Comparison of ENCODE assay signal across 29 cellular contexts in genomic region chr4:60155088-60155487, GRCh38.
"Had no signal": no experiment of that assay in that cellular context is flagged by ENCODE, and none has a peak within 500 bp of the region (broad histone marks: within the 10 kb centered on the region; RNA-seq: fewer than 3 reads in every experiment).

No MANE protein-coding gene starts in this region.

- H3K27ac ChIP-seq: stomach, suprapubic skin, testis, thoracic aorta, thyroid gland, tibial artery, tibial nerve, transverse colon, upper lobe of left lung, upper lobe of right lung, uterus, vagina had no signal

- H3K36me3 Mint-ChIP-seq: stimulated activated effector memory CD8-positive, alpha-beta T cell treated with anti-CD3 and anti-CD28 coated beads, Interleukin-12 subunit alpha, Interleukin-12 subunit beta, amount 100 ng/mL, for 72 hours; stimulated activated memory B cell treated with anti-CD40 and anti-IgM and Interleukin-4, amounts not matched to agents 10 μg/mL and 1 μg/mL and 100 μg/mL, for 72 hours; stimulated activated naive B cell treated with anti-CD40 and anti-IgM and Interleukin-4, amounts not matched to agents 10 μg/mL and 1 μg/mL and 100 μg/mL, for 72 hours had no signal

- H3K9me3 ChIP-seq: testis, thoracic aorta, thyroid gland, tibial nerve, transverse colon, uterus, vagina had no signal

- H3K4me1 ChIP-seq: stomach, suprapubic skin, testis, thyroid gland, tibial artery, tibial nerve, transverse colon, upper lobe of left lung, upper lobe of right lung, uterus, vagina had no signal

- DNase-seq: stimulated activated CD4-positive, alpha-beta T cell treated with anti-CD3 and anti-CD28 coated beads, Interleukin-2, amount 100 ng/mL, for 48 hours; stimulated activated CD4-positive, alpha-beta T cell treated with anti-CD3 and anti-CD28 coated beads, Interleukin-4, amount 100 ng/mL, for 1 hour; stimulated activated CD4-positive, alpha-beta T cell treated with anti-CD3 and anti-CD28 coated beads, Interleukin-4, amount 100 ng/mL, for 24 hours; stimulated activated CD4-positive, alpha-beta T cell treated with anti-CD3 and anti-CD28 coated beads, Interleukin-4, amount 100 ng/mL, for 4 hours; stimulated activated CD8-positive, alpha-beta memory T cell treated with anti-CD3 and anti-CD28 coated beads, Interleukin-4, amount 100 ng/mL, for 48 hours; stimulated activated naive B cell treated with anti-CD40 and anti-IgM and Interleukin-4, amounts not matched to agents 10 μg/mL and 1 μg/mL and 100 μg/mL, for 72 hours; stimulated activated naive CD4-positive, alpha-beta T cell; stimulated activated naive CD4-positive, alpha-beta T cell treated with Interleukin-2 at 50 U/mL for 16 hours; stimulated activated naive CD8-positive, alpha-beta T cell treated with anti-CD3 and anti-CD28 coated beads, Interleukin-15, amount 100 ng/mL, for 72 hours; stimulated activated naive CD8-positive, alpha-beta T cell treated with anti-CD3 and anti-CD28 coated beads, Interleukin-15, Interleukin-2, amounts not matched to agents 100 U/mL and 50 U/mL, for 24 hours; stomach; substantia nigra; testis; thyroid gland; tibial artery; transverse colon; trophoblast cell; upper lobe of left lung; upper lobe of right lung; uterus had no signal

- ATAC-seq: stimulated activated effector memory CD8-positive, alpha-beta T cell treated with anti-CD3 and anti-CD28 coated beads, Interleukin-12 subunit alpha, Interleukin-12 subunit beta, amount 100 ng/mL, for 72 hours; stimulated activated memory B cell treated with anti-CD40 and anti-IgM and Interleukin-4, amounts not matched to agents 10 μg/mL and 1 μg/mL and 100 μg/mL, for 72 hours; stimulated activated naive B cell treated with anti-CD40 and anti-IgM and Interleukin-4, amounts not matched to agents 10 μg/mL and 1 μg/mL and 100 μg/mL, for 72 hours; stimulated activated naive CD8-positive, alpha-beta T cell treated with anti-CD3 and anti-CD28 coated beads, Interleukin-15, amount 100 ng/mL, for 72 hours; stimulated activated naive CD8-positive, alpha-beta T cell treated with anti-CD3 and anti-CD28 coated beads, Interleukin-15, Interleukin-2, amounts not matched to agents 100 U/mL and 50 U/mL, for 24 hours; upper lobe of right lung had no signal

- H3K4me3 Mint-ChIP-seq: stimulated activated effector memory CD8-positive, alpha-beta T cell treated with anti-CD3 and anti-CD28 coated beads, Interleukin-12 subunit alpha, Interleukin-12 subunit beta, amount 100 ng/mL, for 72 hours; stimulated activated memory B cell treated with anti-CD40 and anti-IgM and Interleukin-4, amounts not matched to agents 10 μg/mL and 1 μg/mL and 100 μg/mL, for 72 hours; stimulated activated naive B cell treated with anti-CD40 and anti-IgM and Interleukin-4, amounts not matched to agents 10 μg/mL and 1 μg/mL and 100 μg/mL, for 72 hours; stimulated activated naive CD8-positive, alpha-beta T cell treated with anti-CD3 and anti-CD28 coated beads, Interleukin-15, amount 100 ng/mL, for 72 hours; stimulated activated naive CD8-positive, alpha-beta T cell treated with anti-CD3 and anti-CD28 coated beads, Interleukin-15, Interleukin-2, amounts not matched to agents 100 ng/mL and 50 ng/mL, for 24 hours; type B pancreatic cell had no signal

- H3K27me3 ChIP-seq: stomach, suprapubic skin, testis, thyroid gland, tibial artery, tibial nerve, transverse colon, upper lobe of left lung, upper lobe of right lung, uterus, vagina had no signal

- H3K4me3 ChIP-seq: stomach, suprapubic skin, testis, thoracic aorta, thyroid gland, tibial artery, tibial nerve, transverse colon, upper lobe of left lung, upper lobe of right lung, uterus, vagina had no signal

- H3K27ac Mint-ChIP-seq: stimulated activated effector memory CD8-positive, alpha-beta T cell treated with anti-CD3 and anti-CD28 coated beads, Interleukin-12 subunit alpha, Interleukin-12 subunit beta, amount 100 ng/mL, for 72 hours; stimulated activated memory B cell treated with anti-CD40 and anti-IgM and Interleukin-4, amounts not matched to agents 10 μg/mL and 1 μg/mL and 100 μg/mL, for 72 hours; stimulated activated naive B cell treated with anti-CD40 and anti-IgM and Interleukin-4, amounts not matched to agents 10 μg/mL and 1 μg/mL and 100 μg/mL, for 72 hours; stimulated activated naive CD8-positive, alpha-beta T cell treated with anti-CD3 and anti-CD28 coated beads, Interleukin-15, amount 100 ng/mL, for 72 hours; stimulated activated naive CD8-positive, alpha-beta T cell treated with anti-CD3 and anti-CD28 coated beads, Interleukin-15, Interleukin-2, amounts not matched to agents 100 ng/mL and 50 ng/mL, for 24 hours; type B pancreatic cell had no signal

- H3K36me3 ChIP-seq: stomach, suprapubic skin, thoracic aorta, thyroid gland, tibial artery, tibial nerve, transverse colon, upper lobe of left lung, upper lobe of right lung, uterus, vagina had no signal

- H3K27me3 Mint-ChIP-seq: stimulated activated memory B cell treated with anti-CD40 and anti-IgM and Interleukin-4, amounts not matched to agents 10 μg/mL and 1 μg/mL and 100 μg/mL, for 72 hours; stimulated activated naive B cell treated with anti-CD40 and anti-IgM and Interleukin-4, amounts not matched to agents 10 μg/mL and 1 μg/mL and 100 μg/mL, for 72 hours; stimulated activated naive CD8-positive, alpha-beta T cell treated with anti-CD3 and anti-CD28 coated beads, Interleukin-15, amount 100 ng/mL, for 72 hours; stimulated activated naive CD8-positive, alpha-beta T cell treated with anti-CD3 and anti-CD28 coated beads, Interleukin-15, Interleukin-2, amounts not matched to agents 100 ng/mL and 50 ng/mL, for 24 hours; type B pancreatic cell had no signal

- H3K4me1 Mint-ChIP-seq: stimulated activated effector memory CD8-positive, alpha-beta T cell treated with anti-CD3 and anti-CD28 coated beads, Interleukin-12 subunit alpha, Interleukin-12 subunit beta, amount 100 ng/mL, for 72 hours; stimulated activated memory B cell treated with anti-CD40 and anti-IgM and Interleukin-4, amounts not matched to agents 10 μg/mL and 1 μg/mL and 100 μg/mL, for 72 hours; stimulated activated naive B cell treated with anti-CD40 and anti-IgM and Interleukin-4, amounts not matched to agents 10 μg/mL and 1 μg/mL and 100 μg/mL, for 72 hours; stimulated activated naive CD8-positive, alpha-beta T cell treated with anti-CD3 and anti-CD28 coated beads, Interleukin-15, amount 100 ng/mL, for 72 hours had no signal

- FAIRE-seq: urothelium cell line had no signal
